2 cellular contexts compared by ENCODE assay signal in genomic region chr12:85273411-85274075, GRCh38.
TF ChIP-seq lines count a peak whose summit lies in the region.

No MANE protein-coding gene starts in this region.

TF ChIP-seq in SK-N-SH treated with all-trans-retinoic acid at 6 μM for 48 hours, 23 proteins besides CTCF, POLR2A, EP300 and RAD21 (continued from another document):
- TF ChIP-seq CSRNP3 (CRISPR knock-in tag; IDR thresholded peaks at IDR 0.05) (no peak), ZC3H10 (CRISPR knock-in tag; IDR thresholded peaks at IDR 0.05) (no peak), ZFP3 (CRISPR knock-in tag; IDR thresholded peaks at IDR 0.05) (no peak), ESRRG (CRISPR knock-in tag; IDR thresholded peaks at IDR 0.05) (no peak), TOX (CRISPR knock-in tag; IDR thresholded peaks at IDR 0.05; ENCODE audit: borderline replicate concordance) (no peak), PPARA (CRISPR knock-in tag; IDR thresholded peaks at IDR 0.05; ENCODE audit: borderline replicate concordance) (no peak), BACH2 (CRISPR knock-in tag; IDR thresholded peaks at IDR 0.05; ENCODE audit: borderline replicate concordance) (no peak)
- TF ChIP-seq, protein P1, sequence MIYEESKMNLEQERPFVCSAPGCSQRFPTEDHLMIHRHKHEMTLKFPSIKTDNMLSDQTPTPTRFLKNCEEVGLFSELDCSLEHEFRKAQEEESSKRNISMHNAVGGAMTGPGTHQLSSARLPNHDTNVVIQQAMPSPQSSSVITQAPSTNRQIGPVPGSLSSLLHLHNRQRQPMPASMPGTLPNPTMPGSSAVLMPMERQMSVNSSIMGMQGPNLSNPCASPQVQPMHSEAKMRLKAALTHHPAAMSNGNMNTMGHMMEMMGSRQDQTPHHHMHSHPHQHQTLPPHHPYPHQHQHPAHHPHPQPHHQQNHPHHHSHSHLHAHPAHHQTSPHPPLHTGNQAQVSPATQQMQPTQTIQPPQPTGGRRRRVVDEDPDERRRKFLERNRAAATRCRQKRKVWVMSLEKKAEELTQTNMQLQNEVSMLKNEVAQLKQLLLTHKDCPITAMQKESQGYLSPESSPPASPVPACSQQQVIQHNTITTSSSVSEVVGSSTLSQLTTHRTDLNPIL (CRISPR knock-in tag; IDR thresholded peaks at IDR 0.05; ENCODE audit: low read depth): no peak

TF ChIP-seq in SK-N-SH, 30 proteins besides CTCF, POLR2A, EP300 and RAD21 (continued from another document):
- TF ChIP-seq REST (IDR thresholded peaks at IDR 0.05; ENCODE audit: low read depth, low read length) (no peak), RCOR1 (IDR thresholded peaks at IDR 0.05; ENCODE audit: low read length) (no peak), TEAD4 (IDR thresholded peaks at IDR 0.05; ENCODE audit: borderline replicate concordance, insufficient read depth) (no peak), SIN3A (IDR thresholded peaks at IDR 0.05; ENCODE audit: borderline replicate concordance, low read depth, low read length) (no peak), POLR2AphosphoS5 (IDR thresholded peaks at IDR 0.05; ENCODE audit: low read depth, low read length) (no peak), ELF1 (IDR thresholded peaks at IDR 0.05) (no peak), RFX5 (IDR thresholded peaks at IDR 0.05; ENCODE audit: low read length) (no peak), USF1 (IDR thresholded peaks at IDR 0.05; ENCODE audit: borderline replicate concordance, low read depth) (no peak), MEF2A (IDR thresholded peaks at IDR 0.05; ENCODE audit: borderline replicate concordance, low read depth) (no peak), JUND (IDR thresholded peaks at IDR 0.05) (no peak), SMC3 (IDR thresholded peaks at IDR 0.05; ENCODE audit: low read depth, low read length) (no peak)
- TF ChIP-seq, protein P2, sequence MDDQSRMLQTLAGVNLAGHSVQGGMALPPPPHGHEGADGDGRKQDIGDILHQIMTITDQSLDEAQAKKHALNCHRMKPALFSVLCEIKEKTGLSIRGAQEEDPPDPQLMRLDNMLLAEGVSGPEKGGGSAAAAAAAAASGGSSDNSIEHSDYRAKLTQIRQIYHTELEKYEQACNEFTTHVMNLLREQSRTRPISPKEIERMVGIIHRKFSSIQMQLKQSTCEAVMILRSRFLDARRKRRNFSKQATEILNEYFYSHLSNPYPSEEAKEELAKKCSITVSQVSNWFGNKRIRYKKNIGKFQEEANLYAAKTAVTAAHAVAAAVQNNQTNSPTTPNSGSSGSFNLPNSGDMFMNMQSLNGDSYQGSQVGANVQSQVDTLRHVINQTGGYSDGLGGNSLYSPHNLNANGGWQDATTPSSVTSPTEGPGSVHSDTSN (IDR thresholded peaks at IDR 0.05): no peak
- TF ChIP-seq, protein P3, sequence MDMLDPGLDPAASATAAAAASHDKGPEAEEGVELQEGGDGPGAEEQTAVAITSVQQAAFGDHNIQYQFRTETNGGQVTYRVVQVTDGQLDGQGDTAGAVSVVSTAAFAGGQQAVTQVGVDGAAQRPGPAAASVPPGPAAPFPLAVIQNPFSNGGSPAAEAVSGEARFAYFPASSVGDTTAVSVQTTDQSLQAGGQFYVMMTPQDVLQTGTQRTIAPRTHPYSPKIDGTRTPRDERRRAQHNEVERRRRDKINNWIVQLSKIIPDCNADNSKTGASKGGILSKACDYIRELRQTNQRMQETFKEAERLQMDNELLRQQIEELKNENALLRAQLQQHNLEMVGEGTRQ (IDR thresholded peaks at IDR 0.05; ENCODE audit: borderline replicate concordance, low read depth, low read length): no peak
- TF ChIP-seq, protein P4, sequence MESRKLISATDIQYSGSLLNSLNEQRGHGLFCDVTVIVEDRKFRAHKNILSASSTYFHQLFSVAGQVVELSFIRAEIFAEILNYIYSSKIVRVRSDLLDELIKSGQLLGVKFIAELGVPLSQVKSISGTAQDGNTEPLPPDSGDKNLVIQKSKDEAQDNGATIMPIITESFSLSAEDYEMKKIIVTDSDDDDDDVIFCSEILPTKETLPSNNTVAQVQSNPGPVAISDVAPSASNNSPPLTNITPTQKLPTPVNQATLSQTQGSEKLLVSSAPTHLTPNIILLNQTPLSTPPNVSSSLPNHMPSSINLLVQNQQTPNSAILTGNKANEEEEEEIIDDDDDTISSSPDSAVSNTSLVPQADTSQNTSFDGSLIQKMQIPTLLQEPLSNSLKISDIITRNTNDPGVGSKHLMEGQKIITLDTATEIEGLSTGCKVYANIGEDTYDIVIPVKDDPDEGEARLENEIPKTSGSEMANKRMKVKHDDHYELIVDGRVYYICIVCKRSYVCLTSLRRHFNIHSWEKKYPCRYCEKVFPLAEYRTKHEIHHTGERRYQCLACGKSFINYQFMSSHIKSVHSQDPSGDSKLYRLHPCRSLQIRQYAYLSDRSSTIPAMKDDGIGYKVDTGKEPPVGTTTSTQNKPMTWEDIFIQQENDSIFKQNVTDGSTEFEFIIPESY (IDR thresholded peaks at IDR 0.05; ENCODE audit: borderline replicate concordance, low read depth): no peak
